Comparison of ENCODE assay signal across 1 cellular context in genomic region chr10:129969528-129970264, GRCh38.
TF ChIP-seq lines count a peak whose summit lies in the region.

No MANE protein-coding gene starts in this region.

TF ChIP-seq in WTC11, 78 proteins besides CTCF, POLR2A, EP300 and RAD21 (continued from another document):
- TF ChIP-seq PRDM15 (CRISPR knock-in tag; IDR thresholded peaks at IDR 0.05) (no peak), RELA (CRISPR knock-in tag; IDR thresholded peaks at IDR 0.05; ENCODE audit: borderline replicate concordance) (no peak), MAX (CRISPR knock-in tag; IDR thresholded peaks at IDR 0.05) (no peak), OVOL2 (CRISPR knock-in tag; IDR thresholded peaks at IDR 0.05; ENCODE audit: borderline replicate concordance) (no peak), GRHL2 (CRISPR knock-in tag; IDR thresholded peaks at IDR 0.05; ENCODE audit: insufficient replicate concordance, severe bottlenecking) (no peak), HMGA2 (CRISPR knock-in tag; IDR thresholded peaks at IDR 0.05) (no peak)
